19 cellular contexts compared by ENCODE assay signal in the genomic region with DNA sequence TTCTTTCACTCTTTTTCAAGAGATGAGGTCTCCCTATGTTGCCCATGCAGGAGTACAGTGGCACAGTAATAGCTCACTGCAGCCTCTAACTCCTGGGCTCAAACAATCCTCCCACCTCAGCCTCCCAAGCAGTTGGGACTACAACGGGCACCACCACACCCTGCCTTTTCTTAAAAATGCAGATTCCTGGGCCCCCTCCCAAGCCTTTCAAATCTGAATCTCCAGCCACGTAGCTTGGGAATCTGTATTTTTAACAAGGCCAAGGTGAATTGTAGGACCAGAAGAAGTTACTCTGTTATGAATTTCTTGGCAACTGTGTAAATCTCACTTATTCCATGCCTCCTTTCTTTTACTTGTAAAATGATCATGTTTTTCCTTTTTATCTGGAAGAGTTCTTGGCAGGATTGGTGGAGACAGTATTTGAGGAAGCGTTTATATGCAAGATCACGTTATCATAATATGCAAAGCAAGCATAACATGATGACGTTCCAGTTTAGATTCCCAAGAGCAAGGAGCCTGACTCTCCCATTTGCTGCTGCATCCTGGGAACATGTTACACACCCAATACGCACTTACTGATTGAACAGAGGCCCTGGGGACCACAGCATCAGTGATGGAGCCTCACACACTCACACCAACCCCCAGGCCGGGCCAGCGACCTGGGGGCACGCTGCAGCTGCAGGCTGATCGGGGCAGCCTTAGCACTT.
"Had no signal": no experiment of that assay in that cellular context is flagged by ENCODE, and none has a peak within 500 bp of the region (broad histone marks: within the 10 kb centered on the region; RNA-seq: fewer than 3 reads in every experiment).

No MANE protein-coding gene starts in this region.

- H3K4me3 ChIP-seq: adrenal gland, body of pancreas, lower lobe of right lung, SJCRH30, spleen, suprapubic skin had no signal

- H3K27me3 ChIP-seq: adrenal gland, body of pancreas, SJCRH30, spleen, suprapubic skin had no signal

- H3K4me3 Mint-ChIP-seq: activated CD4-positive, alpha-beta memory T cell treated with anti-CD3 and anti-CD28 coated beads for 36 hours; activated T-cell treated with anti-CD3 and anti-CD28 coated beads, Interleukin-2, amount 50 U/mL, for 72 hours; mesothelial cell of epicardium; T-helper 2 cell treated with Interferon-gamma antibody and Interleukin-4, amounts not matched to agents 5 μg/mL and 100 μg/mL, for 36 hours; type B pancreatic cell had no signal

- H3K27ac ChIP-seq: adrenal gland, body of pancreas, lower lobe of right lung, SJCRH30, spleen, suprapubic skin had no signal

- ATAC-seq: activated T-cell treated with anti-CD3 and anti-CD28 coated beads, Interleukin-2, amount 50 U/mL, for 72 hours; body of pancreas; left cardiac atrium; right cardiac atrium had no signal

- H3K27me3 Mint-ChIP-seq: activated CD4-positive, alpha-beta memory T cell treated with anti-CD3 and anti-CD28 coated beads for 36 hours; progenitor cell of endocrine pancreas; type B pancreatic cell had no signal

- H3K4me1 Mint-ChIP-seq: mesothelial cell of epicardium had no signal

- H3K9me3 Mint-ChIP-seq: activated CD4-positive, alpha-beta memory T cell treated with anti-CD3 and anti-CD28 coated beads for 36 hours; activated T-cell treated with anti-CD3 and anti-CD28 coated beads, Interleukin-2, amount 50 U/mL, for 72 hours; mesothelial cell of epicardium; T-helper 2 cell treated with Interferon-gamma antibody and Interleukin-4, amounts not matched to agents 5 μg/mL and 100 μg/mL, for 36 hours had no signal

- H3K27ac Mint-ChIP-seq: activated CD4-positive, alpha-beta memory T cell treated with anti-CD3 and anti-CD28 coated beads for 36 hours; activated T-cell treated with anti-CD3 and anti-CD28 coated beads, Interleukin-2, amount 50 U/mL, for 72 hours; mesothelial cell of epicardium; progenitor cell of endocrine pancreas; T-helper 2 cell treated with Interferon-gamma antibody and Interleukin-4, amounts not matched to agents 5 μg/mL and 100 μg/mL, for 36 hours; type B pancreatic cell had no signal

- H3K4me1 ChIP-seq: adrenal gland, body of pancreas, lower lobe of right lung, SJCRH30, suprapubic skin had no signal

- H3K9me3 ChIP-seq: adrenal gland, body of pancreas, lower lobe of right lung, SJCRH30, spleen, suprapubic skin had no signal

- H3K36me3 ChIP-seq: adrenal gland, SJCRH30, suprapubic skin had no signal

- DNase-seq: activated CD4-positive, alpha-beta memory T cell treated with anti-CD3 and anti-CD28 coated beads for 36 hours; activated CD4-positive, CD25-positive, alpha-beta regulatory T cell treated with anti-CD3 and anti-CD28 coated beads, Interleukin-2, amount 50 U/mL, for 72 hours; activated gamma-delta T cell treated with Interleukin-2 at 50 U/mL for 16 hours; activated T-cell treated with anti-CD3 and anti-CD28 coated beads, Interleukin-2, amount 50 U/mL, for 72 hours; adrenal gland; body of pancreas; left cardiac atrium; lower lobe of right lung; occipital lobe; right cardiac atrium; SJCRH30; spleen; stimulated activated CD4-positive, alpha-beta T cell treated with anti-CD3 and anti-CD28 coated beads, Interleukin-2, amount 100 ng/mL, for 24 hours; stimulated activated naive CD4-positive, alpha-beta T cell had no signal
